Comparison of ENCODE assay signal across 11 cellular contexts in genomic region chr19:2333027-2333806, GRCh38. TPM values are rescaled to one million over a fixed set of nuclear protein-coding genes. Genes with fewer than 3 reads are reported as not detected.
DNase-seq lines count a peak whose midpoint lies in the region; ATAC-seq and TF ChIP-seq lines count a peak whose summit lies in the region.
"Had no signal": no experiment of that assay in that cellular context is flagged by ENCODE, and none has a peak within 500 bp of the region (broad histone marks: within the 10 kb centered on the region; RNA-seq: fewer than 3 reads in every experiment).

No MANE protein-coding gene starts in this region.

- H3K4me1 Mint-ChIP-seq in natural killer cell (peaks cover 14 to 44% of the 10 kb centered on the region in 2 donors), glutamatergic neuron (ENCODE audit: low read depth, unreplicated experiment) (peaks cover 39% of the 10 kb centered on the region), type B pancreatic cell (ENCODE audit: unreplicated experiment) (peaks cover 38% of the 10 kb centered on the region)
- H3K4me1 Mint-ChIP-seq in natural killer cell treated with Interleukin-12 subunit alpha and Interleukin-12 subunit beta and Interleukin-15 and Interleukin-18, amount 100 ng/mL, for 72 hours (ENCODE audit: low read depth in 2 of 2), result peaks cover 21 to 31% of the 10 kb centered on the region in 2 donors

- peak overlapping the region; percentile 97 for H3K27ac ChIP-seq in OCI-LY1 (ENCODE audit: low read depth, low read length, poor library complexity, severe bottlenecking)

- no peak for ATAC-seq in natural killer cell
- ATAC-seq in natural killer cell treated with Interleukin-12 subunit alpha and Interleukin-12 subunit beta and Interleukin-15 and Interleukin-18, amount 100 ng/mL, for 72 hours, result no peak
- ATAC-seq in HG03520 (IDR thresholded peaks at IDR 0.05; ENCODE audit: unreplicated experiment), result no peak
- ATAC-seq in GM21737 (IDR thresholded peaks at IDR 0.05; ENCODE audit: unreplicated experiment), result no peak

- H3K36me3 Mint-ChIP-seq in natural killer cell (no peaks in the 10 kb centered on the region), glutamatergic neuron (ENCODE audit: unreplicated experiment) (peaks cover 11% of the 10 kb centered on the region), type B pancreatic cell (peaks cover 14% of the 10 kb centered on the region)
- H3K36me3 Mint-ChIP-seq in natural killer cell treated with Interleukin-12 subunit alpha and Interleukin-12 subunit beta and Interleukin-15 and Interleukin-18, amount 100 ng/mL, for 72 hours, result peaks cover 11% of the 10 kb centered on the region

- DNase-seq in natural killer cell (no peak), glutamatergic neuron (peak; percentile 84), type B pancreatic cell (ENCODE audit: extremely low spot score, unreplicated experiment) (no peak), islet precursor cell (no peak)
- no peak for DNase-seq in natural killer cell treated with Interleukin-12 subunit alpha and Interleukin-12 subunit beta and Interleukin-15 and Interleukin-18, amount 100 ng/mL, for 72 hours (ENCODE audit: low spot score)

- H3K27ac Mint-ChIP-seq in natural killer cell, result no peak overlapping the region
- no peak overlapping the region for H3K27ac Mint-ChIP-seq in natural killer cell treated with Interleukin-12 subunit alpha and Interleukin-12 subunit beta and Interleukin-15 and Interleukin-18, amount 100 ng/mL, for 72 hours
- peak overlapping the region; percentile 89 for H3K27ac Mint-ChIP-seq in glutamatergic neuron (ENCODE audit: unreplicated experiment)
- H3K27ac Mint-ChIP-seq in type B pancreatic cell, result peak overlapping the region; percentile 72

- no peak overlapping the region for H2AFZ ChIP-seq in OCI-LY1 (ENCODE audit: low read length)

- H3K9me3 Mint-ChIP-seq in natural killer cell (no peaks in the 10 kb centered on the region), glutamatergic neuron (ENCODE audit: unreplicated experiment) (peaks cover 44% of the 10 kb centered on the region), type B pancreatic cell (no peaks in the 10 kb centered on the region)
- H3K9me3 Mint-ChIP-seq in natural killer cell treated with Interleukin-12 subunit alpha and Interleukin-12 subunit beta and Interleukin-15 and Interleukin-18, amount 100 ng/mL, for 72 hours, result peaks cover 7% of the 10 kb centered on the region

- H3K4me3 Mint-ChIP-seq in natural killer cell (peak overlapping the region; percentile 17), glutamatergic neuron (ENCODE audit: unreplicated experiment) (peak overlapping the region; percentile 49), type B pancreatic cell (peak overlapping the region; percentile 49)
- H3K4me3 Mint-ChIP-seq in natural killer cell treated with Interleukin-12 subunit alpha and Interleukin-12 subunit beta and Interleukin-15 and Interleukin-18, amount 100 ng/mL, for 72 hours, result no peak overlapping the region

- TF ChIP-seq CTCF in natural killer cell (IDR thresholded peaks at IDR 0.05) (no peak), OCI-LY1 (IDR thresholded peaks at IDR 0.05; ENCODE audit: low read length) (no peak), glutamatergic neuron (IDR thresholded peaks at IDR 0.05; ENCODE audit: partially characterized antibody, unreplicated experiment) (no peak), type B pancreatic cell (conservative IDR thresholded peaks at IDR 0.05) (no peak)

- peaks cover 13% of the 10 kb centered on the region; the same call in 1 of the 2 replicates for H3F3A ChIP-seq in OCI-LY1 (ENCODE audit: insufficient read depth, low read length)

- H3K4me3 ChIP-seq in OCI-LY1 (ENCODE audit: low read depth, low read length, poor library complexity, severe bottlenecking), result peak overlapping the region; percentile 52

- H3K9ac ChIP-seq in OCI-LY1 (ENCODE audit: low read length), result no peak overlapping the region; the same call in 1 of the 2 replicates

- H3K27me3 Mint-ChIP-seq in natural killer cell (ENCODE audit: low read depth in 2 of 2) (no peaks in the 10 kb centered on the region), glutamatergic neuron (ENCODE audit: unreplicated experiment) (peaks cover 34% of the 10 kb centered on the region), type B pancreatic cell (no peaks in the 10 kb centered on the region)
- no peaks in the 10 kb centered on the region for H3K27me3 Mint-ChIP-seq in natural killer cell treated with Interleukin-12 subunit alpha and Interleukin-12 subunit beta and Interleukin-15 and Interleukin-18, amount 100 ng/mL, for 72 hours
- H3K27me3 Mint-ChIP-seq: CD4-positive, alpha-beta memory T cell had no signal

- intact Hi-C loops in natural killer cell (cut with micrococcal nuclease), result no loop called here

- no peaks in the 10 kb centered on the region for H4K20me1 ChIP-seq in OCI-LY1 (ENCODE audit: insufficient read depth, low read length)

- no peaks in the 10 kb centered on the region for H3K27me3 ChIP-seq in OCI-LY1 (ENCODE audit: insufficient read depth, low read length)

- peaks cover 24% of the 10 kb centered on the region for H3K36me3 ChIP-seq in OCI-LY1 (ENCODE audit: insufficient read depth, low read length)

- peaks cover 46% of the 10 kb centered on the region for H3K4me1 ChIP-seq in OCI-LY1 (ENCODE audit: insufficient read depth, low read length, severe bottlenecking)

- peaks cover 7% of the 10 kb centered on the region for H3K79me2 ChIP-seq in OCI-LY1 (ENCODE audit: insufficient read depth, low read length)

- no peaks in the 10 kb centered on the region for H3K9me3 ChIP-seq in OCI-LY1 (ENCODE audit: low read length)

- H3K9me2 ChIP-seq in OCI-LY1 (ENCODE audit: low read depth, low read length), result no peaks in the 10 kb centered on the region

- H3K4me2 ChIP-seq in OCI-LY1 (ENCODE audit: low read length), result peak overlapping the region; percentile 70

RNA-seq across cellular contexts. Expression of gene SPPL2B, which starts 4.7 kb away (rescaled TPM):
- total RNA-seq in natural killer cell, result 10 to 100 TPM; 63.2 to 83.8 (median 79.7) TPM
- 10 to 100 TPM; 41.3 to 97.6 TPM for total RNA-seq in natural killer cell treated with Interleukin-12 subunit alpha and Interleukin-12 subunit beta and Interleukin-15 and Interleukin-18, amount 100 ng/mL, for 72 hours
- total RNA-seq in glutamatergic neuron (ENCODE audit: unreplicated experiment), result 166 TPM
- 131 and 149 TPM in 2 replicates for total RNA-seq in type B pancreatic cell (ENCODE audit: low replicate concordance)

RNA-seq across cellular contexts. Expression of gene LSM7, which starts 4.8 kb away (rescaled TPM):
- total RNA-seq in natural killer cell (10 to 100 TPM; 52.0 to 80.2 (median 77.4) TPM), glutamatergic neuron (ENCODE audit: unreplicated experiment) (105 TPM), type B pancreatic cell (ENCODE audit: low replicate concordance) (125 and 134 TPM in 2 replicates)
- total RNA-seq in natural killer cell treated with Interleukin-12 subunit alpha and Interleukin-12 subunit beta and Interleukin-15 and Interleukin-18, amount 100 ng/mL, for 72 hours, result 100 to 1,000 TPM; 111 to 154 TPM

RNA-seq across cellular contexts. Expression of gene LINGO3, which starts 25.3 kb away (rescaled TPM):
- 1 to 10 TPM in 1 of 3 donors, under 1 TPM in 2; 0.68 to 1.0 (median 0.84) TPM for total RNA-seq in natural killer cell
- under 1 TPM; 0.20 to 0.21 TPM for total RNA-seq in natural killer cell treated with Interleukin-12 subunit alpha and Interleukin-12 subunit beta and Interleukin-15 and Interleukin-18, amount 100 ng/mL, for 72 hours
- total RNA-seq in glutamatergic neuron (ENCODE audit: unreplicated experiment), result 0.25 TPM
- total RNA-seq in type B pancreatic cell (ENCODE audit: low replicate concordance), result not detected in 2 replicates
- total RNA-seq: pulmonary artery endothelial cell had no signal

RNA-seq across cellular contexts. Expression of gene TMPRSS9, which starts 26.8 kb away (rescaled TPM):
- total RNA-seq in natural killer cell (not detected), glutamatergic neuron (ENCODE audit: unreplicated experiment) (0.29 TPM), type B pancreatic cell (ENCODE audit: low replicate concordance) (0.41 TPM in 1 of 2 replicates, not detected in the other)
- not detected for total RNA-seq in natural killer cell treated with Interleukin-12 subunit alpha and Interleukin-12 subunit beta and Interleukin-15 and Interleukin-18, amount 100 ng/mL, for 72 hours
- total RNA-seq: CD4-positive, alpha-beta memory T cell; pulmonary artery endothelial cell had no signal

RNA-seq across cellular contexts. Expression of gene PEAK3, which starts 51.2 kb away (rescaled TPM):
- 1 to 10 TPM; 5.7 to 9.5 (median 8.4) TPM for total RNA-seq in natural killer cell
- total RNA-seq in natural killer cell treated with Interleukin-12 subunit alpha and Interleukin-12 subunit beta and Interleukin-15 and Interleukin-18, amount 100 ng/mL, for 72 hours, result 1 to 10 TPM; 2.4 to 8.2 TPM
- total RNA-seq in glutamatergic neuron (ENCODE audit: unreplicated experiment), result not detected
- 0.10 TPM in 1 of 2 replicates, not detected in the other for total RNA-seq in type B pancreatic cell (ENCODE audit: low replicate concordance)
- total RNA-seq: NCI-H460, pulmonary artery endothelial cell had no signal

Comparison
In these comparisons a context has a peak if more than half of its experiments do, and no peak if none do; other contexts are left out.
1. H3K27ac Mint-ChIP-seq: peak in glutamatergic neuron (single experiment) and type B pancreatic cell (single experiment); none in natural killer cell (0 of 2) and natural killer cell treated with Interleukin-12 subunit alpha and Interleukin-12 subunit beta and Interleukin-15 and Interleukin-18, amount 100 ng/mL, for 72 hours (0 of 2).